Comparison of ENCODE assay signal across 8 cellular contexts in genomic region chr9:83623634-83623991, GRCh38. TPM values are rescaled to one million over a fixed set of nuclear protein-coding genes. Genes with fewer than 3 reads are reported as not detected.
DNase-seq lines count a peak whose midpoint lies in the region; ATAC-seq and TF ChIP-seq lines count a peak whose summit lies in the region.

No MANE protein-coding gene starts in this region.

- peak; percentile 90 for DNase-seq in Jurkat, Clone E6-1 (ENCODE audit: low read depth, low spot score)
- DNase-seq in astrocyte of the spinal cord (ENCODE audit: low read depth, low spot score) = peak; percentile 33
- peak; percentile 12 for DNase-seq in kidney glomerular epithelial cell (lab: John Stamatoyannopoulos, UW)
- DNase-seq in superior temporal gyrus (ENCODE audit: extremely low spot score) = peak; percentile 62
- no peak for DNase-seq in NCI-H1436 treated with DMSO at 0.1 percent for 48 hours (lab: John Stamatoyannopoulos, UW)
- no peak for DNase-seq in NCI-H774 (lab: John Stamatoyannopoulos, UW)

- ATAC-seq in GM21529 (IDR thresholded peaks at IDR 0.05; ENCODE audit: unreplicated experiment) = peak; percentile 19

- peak overlapping the region; percentile 81 for H3K4me3 ChIP-seq in GM08714 (ENCODE audit: low read length)
- H3K4me3 ChIP-seq in Jurkat, Clone E6-1 (ENCODE audit: low read length) = peak overlapping the region; percentile 62
- H3K4me3 ChIP-seq in astrocyte of the spinal cord (ENCODE audit: low read depth, low read length) = peak overlapping the region; percentile 56

- TF ChIP-seq CTCF in astrocyte of the spinal cord (IDR thresholded peaks at IDR 0.05; ENCODE audit: low read depth, low read length) = no peak

- in situ Hi-C loops in astrocyte of the spinal cord (cut with HindIII; ENCODE audit: low sequenced_read_pairs) = no loop called here

RNA-seq across cellular contexts. Expression of gene IDNK, which starts 0.7 kb away (rescaled TPM):
- 5.5 TPM for polyA plus RNA-seq in Jurkat, Clone E6-1 (2012; ENCODE audit: insufficient read depth, insufficient read length)

Comparison
In these comparisons a context has a peak if more than half of its experiments do, and no peak if none do; other contexts are left out.
1. DNase-seq: peak in Jurkat, Clone E6-1 (single experiment), astrocyte of the spinal cord (single experiment), kidney glomerular epithelial cell (single experiment) and superior temporal gyrus (single experiment); none in NCI-H1436 treated with DMSO at 0.1 percent for 48 hours (single experiment) and NCI-H774 (single experiment).
2. Peak in every context shown above with its lines, with median percentiles within 50 percentile points of each other: H3K4me3 ChIP-seq.